In genomic region chr2:233449071-233449901, GRCh38 we compare ENCODE assay signal across 9 cellular contexts.
DNase-seq lines count a peak whose midpoint lies in the region; ATAC-seq and TF ChIP-seq lines count a peak whose summit lies in the region.
"Had no signal": no experiment of that assay in that cellular context is flagged by ENCODE, and none has a peak within 500 bp of the region (broad histone marks: within the 10 kb centered on the region; RNA-seq: fewer than 3 reads in every experiment).

No MANE protein-coding gene starts in this region.

- POLR2A ChIA-PET in activated naive CD8-positive, alpha-beta T cell treated with anti-CD3 and anti-CD28 coated beads, Interleukin-2, amount 10 ng/mL, durations not matched to agents 7 days and 5 days (lab: Charles Lee): no interaction called here

- peaks cover 17% of the 10 kb centered on the region for H3K36me3 Mint-ChIP-seq in activated naive CD8-positive, alpha-beta T cell treated with anti-CD3 and anti-CD28 coated beads, Interleukin-2, amount 10 ng/mL, durations not matched to agents 7 days and 5 days
- peaks cover 18% of the 10 kb centered on the region for H3K36me3 Mint-ChIP-seq in activated naive CD8-positive, alpha-beta T cell treated with anti-CD3 and anti-CD28 coated beads for 36 hours

- no peaks in the 10 kb centered on the region for H3K27me3 ChIP-seq in upper lobe of right lung

- peak; percentile 57 for TF ChIP-seq CTCF in upper lobe of right lung (IDR thresholded peaks at IDR 0.05)

- peak overlapping the region; percentile 28 for H3K27ac Mint-ChIP-seq in activated naive CD8-positive, alpha-beta T cell treated with anti-CD3 and anti-CD28 coated beads, Interleukin-2, amount 10 ng/mL, durations not matched to agents 7 days and 5 days
- H3K27ac Mint-ChIP-seq in activated naive CD8-positive, alpha-beta T cell treated with anti-CD3 and anti-CD28 coated beads for 36 hours: no peak overlapping the region

- H3K36me3 ChIP-seq in upper lobe of right lung: peaks cover 88% of the 10 kb centered on the region

- H3K4me3 Mint-ChIP-seq in activated naive CD8-positive, alpha-beta T cell treated with anti-CD3 and anti-CD28 coated beads, Interleukin-2, amount 10 ng/mL, durations not matched to agents 7 days and 5 days: peak overlapping the region; percentile 19
- no peak overlapping the region for H3K4me3 Mint-ChIP-seq in activated naive CD8-positive, alpha-beta T cell treated with anti-CD3 and anti-CD28 coated beads for 36 hours

- H3K4me1 ChIP-seq in upper lobe of right lung: no peaks in the 10 kb centered on the region

- H3K27me3 Mint-ChIP-seq in activated naive CD8-positive, alpha-beta T cell treated with anti-CD3 and anti-CD28 coated beads, Interleukin-2, amount 10 ng/mL, durations not matched to agents 7 days and 5 days: no peaks in the 10 kb centered on the region
- H3K27me3 Mint-ChIP-seq in activated naive CD8-positive, alpha-beta T cell treated with anti-CD3 and anti-CD28 coated beads for 36 hours: no peaks in the 10 kb centered on the region

- no peak for ATAC-seq in activated naive CD8-positive, alpha-beta T cell treated with anti-CD3 and anti-CD28 coated beads, Interleukin-2, amount 10 ng/mL, durations not matched to agents 7 days and 5 days (ENCODE audit: low read depth)
- peak; percentile 68 for ATAC-seq in upper lobe of right lung
- no peak for ATAC-seq in GM18909 (IDR thresholded peaks at IDR 0.05; ENCODE audit: poor library complexity, unreplicated experiment)
- ATAC-seq in HG03159 (IDR thresholded peaks at IDR 0.05; ENCODE audit: unreplicated experiment): no peak
- no peak for ATAC-seq in GM18517 (IDR thresholded peaks at IDR 0.05; ENCODE audit: unreplicated experiment)

- peaks cover 3% of the 10 kb centered on the region for H3K4me1 Mint-ChIP-seq in activated naive CD8-positive, alpha-beta T cell treated with anti-CD3 and anti-CD28 coated beads, Interleukin-2, amount 10 ng/mL, durations not matched to agents 7 days and 5 days
- no peaks in the 10 kb centered on the region for H3K4me1 Mint-ChIP-seq in activated naive CD8-positive, alpha-beta T cell treated with anti-CD3 and anti-CD28 coated beads for 36 hours

- DNase-seq in activated naive CD8-positive, alpha-beta T cell treated with anti-CD3 and anti-CD28 coated beads, Interleukin-2, amount 10 ng/mL, durations not matched to agents 7 days and 5 days: peak; percentile 14
- DNase-seq in activated naive CD8-positive, alpha-beta T cell treated with anti-CD3 and anti-CD28 coated beads for 36 hours: no peak
- DNase-seq in cerebellum (ENCODE audit: low spot score) (peak; percentile 80), kidney glomerular epithelial cell (lab: John Stamatoyannopoulos, UW) (peak; percentile 29), upper lobe of right lung (peak; percentile 67)
- DNase-seq: DMS153 had no signal

- H3K9me3 ChIP-seq in upper lobe of right lung: no peaks in the 10 kb centered on the region

- no peaks in the 10 kb centered on the region for H3K9me3 Mint-ChIP-seq in activated naive CD8-positive, alpha-beta T cell treated with anti-CD3 and anti-CD28 coated beads, Interleukin-2, amount 10 ng/mL, durations not matched to agents 7 days and 5 days
- no peaks in the 10 kb centered on the region for H3K9me3 Mint-ChIP-seq in activated naive CD8-positive, alpha-beta T cell treated with anti-CD3 and anti-CD28 coated beads for 36 hours

- H3K27ac ChIP-seq in upper lobe of right lung: no peak overlapping the region

- intact Hi-C loops in upper lobe of right lung (cut with DNase I): loop anchor here (10.0 kb wide), 1 partner anchor 94 kb away; the partner anchor contains the start of gene DGKD

- no peak overlapping the region for H3K4me3 ChIP-seq in upper lobe of right lung
